ENCODE assay signal across 19 cellular contexts in genomic region chr6:44498436-44498835, GRCh38.
DNase-seq lines count a peak whose midpoint lies in the region; ATAC-seq, FAIRE-seq and TF ChIP-seq lines count a peak whose summit lies in the region.
"Had no signal": no experiment of that assay in that cellular context is flagged by ENCODE, and none has a peak within 500 bp of the region (broad histone marks: within the 10 kb centered on the region; RNA-seq: fewer than 3 reads in every experiment).

No MANE protein-coding gene starts in this region.

- H3K9ac ChIP-seq in H1 (replicated peaks in 1 of 4; ENCODE audit: extremely low read depth in 1 of 4, low read depth in 3 of 4, low read length in 3 of 4), result no peak overlapping the region

- no peak overlapping the region for H3K4me3 Mint-ChIP-seq in type B pancreatic cell
- H3K4me3 Mint-ChIP-seq: CD14-positive monocyte; CD8-positive, alpha-beta T cell; GM23338 had no signal

- H3K36me3 Mint-ChIP-seq in type B pancreatic cell, result no peaks in the 10 kb centered on the region
- H3K36me3 Mint-ChIP-seq: CD14-positive monocyte; CD8-positive, alpha-beta T cell had no signal

- H2BK5ac ChIP-seq in H1 (ENCODE audit: low read depth, low read length), result no peak overlapping the region

- intact Hi-C loops in stomach (cut with DNase I; ENCODE audit: low total_unique reads), result no loop called here

- CTCF ChIA-PET in H1 (lab: Charles Lee; ENCODE audit: partially characterized antibody), result interaction anchor here (1.1 to 2.8 kb wide), 3 partner anchors 13 to 35 kb away, joined by 3 to 14 read pairs (median 10); no protein-coding TSS in a partner anchor

- H3K79me2 ChIP-seq in H1 (ENCODE audit: control insufficient read depth in 1 of 2, insufficient read depth in 2 of 2, low read length in 2 of 2), result no peaks in the 10 kb centered on the region

- H3K4ac ChIP-seq in H1 (replicated peaks; ENCODE audit: insufficient read length, low read depth, low read length), result no peak overlapping the region

- no peak overlapping the region for H3K18ac ChIP-seq in H1 (ENCODE audit: extremely low read depth, low read length)

- H3K56ac ChIP-seq in H1 (replicated peaks; ENCODE audit: insufficient read length, low read depth, low read length), result no peak overlapping the region

- H4K91ac ChIP-seq in H1 (replicated peaks; ENCODE audit: insufficient read length, low read length), result no peak overlapping the region

- H3K4me3 ChIP-seq in H1 (ENCODE audit: extremely low read depth in 1 of 4, insufficient read depth in 2 of 4, low read depth in 3 of 4, low read length in 4 of 4) (no peak overlapping the region), stomach (no peak overlapping the region)
- H3K4me3 ChIP-seq: GM23338, HAP-1 had no signal

- H2AFZ ChIP-seq in H1 (ENCODE audit: low read length), result no peak overlapping the region
- H2AFZ ChIP-seq: GM23338 had no signal

- no peak overlapping the region for H3K23ac ChIP-seq in H1 (ENCODE audit: insufficient read length)

- POLR2A ChIA-PET in H1 (lab: Charles Lee; ENCODE audit: partially characterized antibody), result interaction anchor here (1.1 kb wide), 1 partner anchor 11 kb away, joined by 3 read pairs; no protein-coding TSS in a partner anchor

- no peak overlapping the region for H2AK5ac ChIP-seq in H1 (ENCODE audit: low read depth, low read length)

- H3K27me3 Mint-ChIP-seq in type B pancreatic cell, result peaks cover 36% of the 10 kb centered on the region

- no peak overlapping the region for H3K4me2 ChIP-seq in H1 (ENCODE audit: insufficient read depth in 1 of 2, low read depth in 2 of 2, low read length in 2 of 2)
- H3K4me2 ChIP-seq: GM23338 had no signal

- H2BK15ac ChIP-seq in H1 (ENCODE audit: low read length), result no peak overlapping the region

- TF ChIP-seq CTCF in H1 (IDR thresholded peaks at IDR 0.05; ENCODE audit: control extremely low read depth in 1 of 3, insufficient read depth in 1 of 3, low read depth in 1 of 3, low read length in 3 of 3) (no peak), type B pancreatic cell (conservative IDR thresholded peaks at IDR 0.05) (no peak), stomach (IDR thresholded peaks at IDR 0.05) (no peak)

- no peak overlapping the region for H4K5ac ChIP-seq in H1 (ENCODE audit: insufficient read length, low read depth, low read length)

- no peak overlapping the region for H3K27ac Mint-ChIP-seq in type B pancreatic cell
- H3K27ac Mint-ChIP-seq: CD14-positive monocyte; CD8-positive, alpha-beta T cell; GM23338 had no signal

- no peaks in the 10 kb centered on the region for H4K20me1 ChIP-seq in H1 (replicated peaks in 1 of 2; ENCODE audit: control insufficient read depth in 1 of 2, insufficient read depth in 2 of 2, low read length in 2 of 2)

- peaks cover 13% of the 10 kb centered on the region for H3K9me3 Mint-ChIP-seq in type B pancreatic cell
- H3K9me3 Mint-ChIP-seq: CD8-positive, alpha-beta T cell; GM23338 had no signal

- peaks cover 0 to 2% (median 0%) of the 10 kb centered on the region in 4 experiments; a peak in 1 of 7 replicates for H3K4me1 ChIP-seq in H1 (replicated peaks in 1 of 4; ENCODE audit: control insufficient read depth in 3 of 4, insufficient read depth in 4 of 4, low read length in 3 of 4)
- no peaks in the 10 kb centered on the region for H3K4me1 ChIP-seq in stomach
- H3K4me1 ChIP-seq: HAP-1 had no signal

- no peaks in the 10 kb centered on the region for H3K23me2 ChIP-seq in H1 (ENCODE audit: low read depth, low read length)

- TF ChIP-seq RAD21 in H1 (IDR thresholded peaks at IDR 0.05 in 1 of 2, conservative IDR thresholded peaks at IDR 0.05 in 1 of 2; ENCODE audit: low read depth in 2 of 2, low read length in 2 of 2), result no peak

- no peak overlapping the region for H2BK120ac ChIP-seq in H1 (replicated peaks; ENCODE audit: low read depth, low read length)

- H3K36me3 ChIP-seq in H1 (ENCODE audit: control insufficient read depth in 2 of 4, insufficient read depth in 4 of 4, low read length in 3 of 4), result no peaks in the 10 kb centered on the region
- no peaks in the 10 kb centered on the region for H3K36me3 ChIP-seq in stomach
- H3K36me3 ChIP-seq: HAP-1 had no signal

- H3K9me3 ChIP-seq in H1 (ENCODE audit: insufficient read depth in 2 of 2, low read depth in 1 of 2, low read length in 1 of 2), result no peaks in the 10 kb centered on the region
- peaks cover 3 to 11% (median 5%) of the 10 kb centered on the region in 4 donors for H3K9me3 ChIP-seq in stomach
- H3K9me3 ChIP-seq: HAP-1 had no signal

- no peak for ATAC-seq in HG03139 (IDR thresholded peaks at IDR 0.05; ENCODE audit: unreplicated experiment)
- ATAC-seq: CD8-positive, alpha-beta T cell; GM23338 had no signal

- DNase-seq in NCI-H1417 (lab: John Stamatoyannopoulos, UW), result peak in 2 of 3 experiments; percentile 9 to 17
- no peak for DNase-seq in NCI-H1417 treated with DMSO at 0.1 percent for 48 hours (lab: John Stamatoyannopoulos, UW)
- peak; percentile 36 for DNase-seq in activated effector memory CD4-positive, alpha-beta T cell treated with anti-CD3 and anti-CD28 coated beads, Interleukin-2, amount 50 U/mL, for 16 hours
- DNase-seq in activated effector memory CD4-positive, alpha-beta T cell treated with Interleukin-2 at 50 U/mL for 16 hours, result no peak
- peak in 1 of 2 experiments; percentile 17 for DNase-seq in H1 (ENCODE audit: low read depth in 1 of 2, low spot score in 2 of 2)
- DNase-seq in type B pancreatic cell (ENCODE audit: extremely low spot score, unreplicated experiment), result peak; percentile 37
- DNase-seq in stomach, result no peak
- DNase-seq: CD8-positive, alpha-beta T cell; COR-L47; DMS153; DND-41; GDM1 had no signal

- no peak overlapping the region for H3K14ac ChIP-seq in H1 (ENCODE audit: insufficient read length)

- no peak for FAIRE-seq in H1 (lab: Jason Lieb, UNC)
- FAIRE-seq: D721Med, GM12892 had no signal

- H3K27ac ChIP-seq in H1 (ENCODE audit: low read depth, low read length) (no peak overlapping the region), stomach (no peak overlapping the region)
- H3K27ac ChIP-seq: 22Rv1 had no signal

- no peak for TF ChIP-seq POLR2A in H1 (IDR thresholded peaks at IDR 0.05; ENCODE audit: control extremely low read depth in 1 of 2, low read depth in 2 of 2, low read length in 2 of 2)
- no peak for TF ChIP-seq POLR2A in stomach (IDR thresholded peaks at IDR 0.05)

- H3K4me1 Mint-ChIP-seq in type B pancreatic cell (ENCODE audit: unreplicated experiment), result no peaks in the 10 kb centered on the region

- H3K27me3 ChIP-seq in H1 (replicated peaks in 1 of 4; ENCODE audit: control insufficient read depth in 3 of 4, extremely low read depth in 1 of 4, insufficient read depth in 3 of 4, low read length in 3 of 4) (no peaks in the 10 kb centered on the region), stomach (peaks cover 0 to 6% (median 0%) of the 10 kb centered on the region in 3 donors)

- no peak overlapping the region for H2BK12ac ChIP-seq in H1 (ENCODE audit: low read depth, low read length)

- no peak overlapping the region for H2BK20ac ChIP-seq in H1 (ENCODE audit: low read length)

- 0 out of 2 replicates have a peak overlapping the region, but pooled peaks have one; percentile 7 for H4K8ac ChIP-seq in H1 (ENCODE audit: extremely low read depth, insufficient read depth, low read length)

- WGBS in H1 (ENCODE audit: extremely low coverage in 1 of 2, insufficient coverage in 1 of 2, insufficient read length in 1 of 2, insufficient replicate concordance in 2 of 2, low coverage in 1 of 2, low lambda C conversion rate in 2 of 2, missing lambda C conversion rate in 1 of 2), 2 experiments, result 97% methylated on average over 3 of the region's 5 CpGs; no CpG with 5 or more reads in 1 of the 2 experiments
- 75 to 84% (median 82%) methylated on average over 4 to 5 of the region's 5 CpGs for WGBS in stomach, 5 donors

- TF ChIP-seq EP300 in H1 (IDR thresholded peaks at IDR 0.05; ENCODE audit: borderline replicate concordance in 1 of 2, low read depth in 2 of 2, low read length in 2 of 2), result no peak
- no peak for TF ChIP-seq EP300 in stomach (IDR thresholded peaks at IDR 0.05)

- H3K79me1 ChIP-seq in H1 (ENCODE audit: low read depth, low read length), result no peaks in the 10 kb centered on the region

TF ChIP-seq in H1, 55 proteins besides CTCF, POLR2A, EP300 and RAD21 (continues in another document):
- TF ChIP-seq SIN3A (conservative IDR thresholded peaks at IDR 0.05 in 1 of 2, IDR thresholded peaks at IDR 0.05 in 1 of 2; ENCODE audit: low read depth in 1 of 2, low read length in 2 of 2) (no peak), MAFK (IDR thresholded peaks at IDR 0.05; ENCODE audit: low read depth, low read length) (no peak), RXRA (IDR thresholded peaks at IDR 0.05; ENCODE audit: insufficient read depth, low read depth, low read length) (no peak), E2F6 (IDR thresholded peaks at IDR 0.05) (no peak), POU5F1 (IDR thresholded peaks at IDR 0.05; ENCODE audit: low read depth, low read length) (no peak), SUZ12 (IDR thresholded peaks at IDR 0.05; ENCODE audit: low read length) (no peak), HDAC2 (IDR thresholded peaks at IDR 0.05; ENCODE audit: borderline replicate concordance in 1 of 2, low read depth in 2 of 2, low read length in 2 of 2) (no peak), SP1 (IDR thresholded peaks at IDR 0.05; ENCODE audit: low read depth, low read length) (no peak), BCL11A (IDR thresholded peaks at IDR 0.05; ENCODE audit: low read depth in 2 of 2, low read length in 2 of 2) (no peak), CBX8 (IDR thresholded peaks at IDR 0.05; ENCODE audit: borderline replicate concordance, low read depth, low read length) (no peak), SAP30 (IDR thresholded peaks at IDR 0.05; ENCODE audit: insufficient read depth, insufficient replicate concordance, low read length) (no peak)

Comparison
In these comparisons a context has a peak if more than half of its experiments do, and no peak if none do; other contexts are left out.
1. DNase-seq: peak in NCI-H1417 (2 of 3), activated effector memory CD4-positive, alpha-beta T cell treated with anti-CD3 and anti-CD28 coated beads, Interleukin-2, amount 50 U/mL, for 16 hours (single experiment) and type B pancreatic cell (single experiment); none in NCI-H1417 treated with DMSO at 0.1 percent for 48 hours (single experiment), activated effector memory CD4-positive, alpha-beta T cell treated with Interleukin-2 at 50 U/mL for 16 hours (single experiment) and stomach (single experiment).